8 cellular contexts compared by ENCODE assay signal in genomic region chr1:37477946-37478345, GRCh38. TPM values are rescaled to one million over a fixed set of nuclear protein-coding genes. Genes with fewer than 3 reads are reported as not detected.
A peak's percentile ranks its signal among the peaks of the same experiment; 100 is the strongest.
DNase-seq lines count a peak whose midpoint lies in the region; ATAC-seq and TF ChIP-seq lines count a peak whose summit lies in the region.

No MANE protein-coding gene starts in this region.

- H3K36me3 Mint-ChIP-seq in glutamatergic neuron (ENCODE audit: unreplicated experiment): no peaks in the 10 kb centered on the region

- peaks cover 6% of the 10 kb centered on the region for H3K27me3 Mint-ChIP-seq in glutamatergic neuron (ENCODE audit: unreplicated experiment)
- H3K27me3 Mint-ChIP-seq in stimulated activated naive CD8-positive, alpha-beta T cell treated with anti-CD3 and anti-CD28 coated beads, Interleukin-15, amount 100 ng/mL, for 72 hours: no peaks in the 10 kb centered on the region

- no peak for TF ChIP-seq CTCF in glutamatergic neuron (IDR thresholded peaks at IDR 0.05; ENCODE audit: partially characterized antibody, unreplicated experiment)

- H3K4me1 Mint-ChIP-seq in glutamatergic neuron (ENCODE audit: low read depth, unreplicated experiment): peaks cover 17% of the 10 kb centered on the region
- H3K4me1 Mint-ChIP-seq in stimulated activated naive CD8-positive, alpha-beta T cell treated with anti-CD3 and anti-CD28 coated beads, Interleukin-15, amount 100 ng/mL, for 72 hours: peaks cover 60% of the 10 kb centered on the region

- no peak for ATAC-seq in stimulated activated naive CD8-positive, alpha-beta T cell treated with anti-CD3 and anti-CD28 coated beads, Interleukin-15, amount 100 ng/mL, for 72 hours
- no peak for ATAC-seq in GM19351 (IDR thresholded peaks at IDR 0.05; ENCODE audit: unreplicated experiment)
- no peak for ATAC-seq in HG02884 (IDR thresholded peaks at IDR 0.05; ENCODE audit: unreplicated experiment)
- no peak for ATAC-seq in GM18861 (IDR thresholded peaks at IDR 0.05; ENCODE audit: unreplicated experiment)

- peaks cover under 1% of the 10 kb centered on the region for H3K9me3 Mint-ChIP-seq in glutamatergic neuron (ENCODE audit: unreplicated experiment)
- no peaks in the 10 kb centered on the region for H3K9me3 Mint-ChIP-seq in stimulated activated naive CD8-positive, alpha-beta T cell treated with anti-CD3 and anti-CD28 coated beads, Interleukin-15, amount 100 ng/mL, for 72 hours

- peak; percentile 42 for DNase-seq in DMS53 (lab: John Stamatoyannopoulos, UW)
- no peak for DNase-seq in DMS53 treated with DMSO at 0.1 percent for 48 hours (lab: John Stamatoyannopoulos, UW; ENCODE audit: unreplicated experiment)
- peak; percentile 67 for DNase-seq in activated CD8-positive, alpha-beta memory T cell treated with anti-CD3 and anti-CD28 coated beads, Interleukin-2, amount 50 U/mL, for 48 hours
- DNase-seq in glutamatergic neuron: no peak
- peak; percentile 40 to 42 for DNase-seq in stimulated activated naive CD8-positive, alpha-beta T cell treated with anti-CD3 and anti-CD28 coated beads, Interleukin-15, amount 100 ng/mL, for 72 hours

- peak overlapping the region; percentile 25 for H3K4me3 Mint-ChIP-seq in glutamatergic neuron (ENCODE audit: unreplicated experiment)
- H3K4me3 Mint-ChIP-seq in stimulated activated naive CD8-positive, alpha-beta T cell treated with anti-CD3 and anti-CD28 coated beads, Interleukin-15, amount 100 ng/mL, for 72 hours: peak overlapping the region; percentile 95 to 99

- no peak overlapping the region for H3K27ac Mint-ChIP-seq in glutamatergic neuron (ENCODE audit: unreplicated experiment)
- H3K27ac Mint-ChIP-seq in stimulated activated naive CD8-positive, alpha-beta T cell treated with anti-CD3 and anti-CD28 coated beads, Interleukin-15, amount 100 ng/mL, for 72 hours: peak overlapping the region; percentile 71 to 95

RNA-seq across cellular contexts. Expression of gene ZC3H12A, which starts 3.6 kb away (rescaled TPM):
- 1.3 TPM for total RNA-seq in glutamatergic neuron (ENCODE audit: unreplicated experiment)

RNA-seq across cellular contexts. Expression of gene MEAF6, which starts 36.6 kb away (rescaled TPM):
- 61.5 TPM for total RNA-seq in glutamatergic neuron (ENCODE audit: unreplicated experiment)

Comparison
In these comparisons a context has a peak if more than half of its experiments do, and no peak if none do; other contexts are left out.
1. DNase-seq: peak in DMS53 (single experiment), activated CD8-positive, alpha-beta memory T cell treated with anti-CD3 and anti-CD28 coated beads, Interleukin-2, amount 50 U/mL, for 48 hours (single experiment) and stimulated activated naive CD8-positive, alpha-beta T cell treated with anti-CD3 and anti-CD28 coated beads, Interleukin-15, amount 100 ng/mL, for 72 hours (2 of 2); none in DMS53 treated with DMSO at 0.1 percent for 48 hours (single experiment) and glutamatergic neuron (single experiment).